13 cellular contexts compared by ENCODE assay signal in genomic region chr22:25374871-25375270, GRCh38.
DNase-seq lines count a peak whose midpoint lies in the region; ATAC-seq and TF ChIP-seq lines count a peak whose summit lies in the region.
"Had no signal": no experiment of that assay in that cellular context is flagged by ENCODE, and none has a peak within 500 bp of the region (broad histone marks: within the 10 kb centered on the region; RNA-seq: fewer than 3 reads in every experiment).

No MANE protein-coding gene starts in this region.

- no peak overlapping the region for H3K4me3 ChIP-seq in osteoblast (ENCODE audit: insufficient read depth, low read length)

- H3K4me1 Mint-ChIP-seq in activated CD8-positive, alpha-beta T cell treated with anti-CD3 and anti-CD28 coated beads, Interleukin-2, amount 10 ng/mL, durations not matched to agents 7 days and 5 days (ENCODE audit: low read depth): peaks cover 16% of the 10 kb centered on the region
- peaks cover 3% of the 10 kb centered on the region for H3K4me1 Mint-ChIP-seq in activated CD8-positive, alpha-beta T cell treated with anti-CD3 and anti-CD28 coated beads for 36 hours (ENCODE audit: low read depth)
- H3K4me1 Mint-ChIP-seq in CD14-positive monocyte (peaks cover 23% of the 10 kb centered on the region), WTC11 (no peaks in the 10 kb centered on the region)

- in situ Hi-C loops in GM13977 (cut with MboI; ENCODE audit: low pct_unique_long_range_greater_than_20kb, low sequenced_read_pairs, unreplicated experiment): no loop called here

- no peaks in the 10 kb centered on the region for H3K9me3 Mint-ChIP-seq in activated CD8-positive, alpha-beta T cell treated with anti-CD3 and anti-CD28 coated beads, Interleukin-2, amount 10 ng/mL, durations not matched to agents 7 days and 5 days (ENCODE audit: insufficient read depth)
- H3K9me3 Mint-ChIP-seq in activated CD8-positive, alpha-beta T cell treated with anti-CD3 and anti-CD28 coated beads for 36 hours: no peaks in the 10 kb centered on the region
- H3K9me3 Mint-ChIP-seq in CD14-positive monocyte: peaks cover 0 to 2% (median 0%) of the 10 kb centered on the region in 7 donors
- no peaks in the 10 kb centered on the region for H3K9me3 Mint-ChIP-seq in WTC11

- no peak overlapping the region for H2AFZ ChIP-seq in osteoblast (ENCODE audit: low read length)

- H3K4me2 ChIP-seq in osteoblast (ENCODE audit: insufficient read depth, low read length): no peak overlapping the region

- no peak for DNase-seq in activated CD8-positive, alpha-beta T cell treated with anti-CD3 and anti-CD28 coated beads, Interleukin-2, amount 10 ng/mL, durations not matched to agents 7 days and 5 days
- DNase-seq in activated CD8-positive, alpha-beta T cell treated with anti-CD3 and anti-CD28 coated beads for 36 hours: no peak
- DNase-seq in CD14-positive monocyte (ENCODE audit: low spot score) (no peak), WTC11 (ENCODE audit: low spot score) (no peak), osteoblast (ENCODE audit: insufficient read length, low spot score, missing footprints) (peak; percentile 59), SHP77 (lab: John Stamatoyannopoulos, UW) (no peak), NCI-H1436 (lab: John Stamatoyannopoulos, UW) (no peak), GM13977 (ENCODE audit: low spot score) (no peak)
- DNase-seq: C1 segment of cervical spinal cord, DMS79 treated with DMSO at 0.1 percent for 48 hours, NCI-H1105 treated with DMSO at 0.1 percent for 48 hours, NCI-H1694 treated with DMSO at 0.1 percent for 48 hours had no signal

- POLR2A ChIA-PET in activated CD8-positive, alpha-beta T cell treated with anti-CD3 and anti-CD28 coated beads, Interleukin-2, amount 10 ng/mL, durations not matched to agents 7 days and 5 days (lab: Charles Lee): no interaction called here
- POLR2A ChIA-PET in activated CD8-positive, alpha-beta T cell treated with anti-CD3 and anti-CD28 coated beads for 36 hours (lab: Charles Lee): no interaction called here
- POLR2A ChIA-PET in WTC11 (lab: Charles Lee): no interaction called here

- ATAC-seq in activated CD8-positive, alpha-beta T cell treated with anti-CD3 and anti-CD28 coated beads, Interleukin-2, amount 10 ng/mL, durations not matched to agents 7 days and 5 days: no peak
- ATAC-seq in activated CD8-positive, alpha-beta T cell treated with anti-CD3 and anti-CD28 coated beads for 36 hours: no peak
- ATAC-seq in WTC11: no peak
- ATAC-seq: Panc1 had no signal

- CTCF ChIA-PET in activated CD8-positive, alpha-beta T cell treated with anti-CD3 and anti-CD28 coated beads, Interleukin-2, amount 10 ng/mL, durations not matched to agents 7 days and 5 days (lab: Charles Lee): no interaction called here
- CTCF ChIA-PET in activated CD8-positive, alpha-beta T cell treated with anti-CD3 and anti-CD28 coated beads for 36 hours (lab: Charles Lee): no interaction called here
- CTCF ChIA-PET in WTC11 (lab: Charles Lee): no interaction called here

- H4K20me1 ChIP-seq in osteoblast (ENCODE audit: insufficient read depth, low read length): peaks cover 9% of the 10 kb centered on the region

- peaks cover 4% of the 10 kb centered on the region for H3K36me3 ChIP-seq in osteoblast (ENCODE audit: insufficient read depth, low read length)

- no peaks in the 10 kb centered on the region for H3K27me3 Mint-ChIP-seq in activated CD8-positive, alpha-beta T cell treated with anti-CD3 and anti-CD28 coated beads, Interleukin-2, amount 10 ng/mL, durations not matched to agents 7 days and 5 days (ENCODE audit: low read depth)
- no peaks in the 10 kb centered on the region for H3K27me3 Mint-ChIP-seq in activated CD8-positive, alpha-beta T cell treated with anti-CD3 and anti-CD28 coated beads for 36 hours
- H3K27me3 Mint-ChIP-seq in CD14-positive monocyte (ENCODE audit: low read depth in 3 of 3) (peaks cover 0 to 1% (median 0%) of the 10 kb centered on the region in 3 donors), WTC11 (ENCODE audit: low read depth) (no peaks in the 10 kb centered on the region)

- peaks cover 21% of the 10 kb centered on the region for H3K36me3 Mint-ChIP-seq in activated CD8-positive, alpha-beta T cell treated with anti-CD3 and anti-CD28 coated beads, Interleukin-2, amount 10 ng/mL, durations not matched to agents 7 days and 5 days (ENCODE audit: low read depth)
- peaks cover 34% of the 10 kb centered on the region for H3K36me3 Mint-ChIP-seq in activated CD8-positive, alpha-beta T cell treated with anti-CD3 and anti-CD28 coated beads for 36 hours (ENCODE audit: low read depth)
- peaks cover 57 to 80% of the 10 kb centered on the region in 2 donors for H3K36me3 Mint-ChIP-seq in CD14-positive monocyte
- H3K36me3 Mint-ChIP-seq in WTC11: no peaks in the 10 kb centered on the region

- H3K27ac ChIP-seq in osteoblast (ENCODE audit: low read depth, low read length): no peak overlapping the region

- H3K27me3 ChIP-seq in osteoblast (ENCODE audit: insufficient read depth, low read length): no peaks in the 10 kb centered on the region

- H3K79me2 ChIP-seq in osteoblast (ENCODE audit: insufficient read depth, low read length): peaks cover 2% of the 10 kb centered on the region

- intact Hi-C loops in activated CD8-positive, alpha-beta T cell treated with anti-CD3 and anti-CD28 coated beads for 36 hours (cut with micrococcal nuclease): no loop called here
- intact Hi-C loops in CD14-positive monocyte (cut with micrococcal nuclease): no loop called here

- no peak overlapping the region for H3K4me3 Mint-ChIP-seq in activated CD8-positive, alpha-beta T cell treated with anti-CD3 and anti-CD28 coated beads, Interleukin-2, amount 10 ng/mL, durations not matched to agents 7 days and 5 days
- no peak overlapping the region for H3K4me3 Mint-ChIP-seq in activated CD8-positive, alpha-beta T cell treated with anti-CD3 and anti-CD28 coated beads for 36 hours
- H3K4me3 Mint-ChIP-seq in CD14-positive monocyte (peak overlapping the region; percentile 9 to 80), WTC11 (no peak overlapping the region)

- H3K4me1 ChIP-seq in osteoblast (ENCODE audit: insufficient read depth, low read length): no peaks in the 10 kb centered on the region

- no peaks in the 10 kb centered on the region for H3K9me3 ChIP-seq in osteoblast (ENCODE audit: low read depth, low read length)

- TF ChIP-seq CTCF in activated CD8-positive, alpha-beta T cell treated with anti-CD3 and anti-CD28 coated beads for 36 hours (IDR thresholded peaks at IDR 0.05): no peak
- no peak for TF ChIP-seq CTCF in CD14-positive monocyte (IDR thresholded peaks at IDR 0.05)
- no peak for TF ChIP-seq CTCF in WTC11 (IDR thresholded peaks at IDR 0.05)
- no peak for TF ChIP-seq CTCF in osteoblast (IDR thresholded peaks at IDR 0.05; ENCODE audit: extremely low read depth, low read depth, low read length)
- no peak for TF ChIP-seq CTCF in GM13977 (IDR thresholded peaks at IDR 0.05; ENCODE audit: extremely low read depth, insufficient read depth, missing control alignments)

- peak overlapping the region; percentile 72 for H3K27ac Mint-ChIP-seq in activated CD8-positive, alpha-beta T cell treated with anti-CD3 and anti-CD28 coated beads, Interleukin-2, amount 10 ng/mL, durations not matched to agents 7 days and 5 days
- H3K27ac Mint-ChIP-seq in activated CD8-positive, alpha-beta T cell treated with anti-CD3 and anti-CD28 coated beads for 36 hours: no peak overlapping the region
- H3K27ac Mint-ChIP-seq in CD14-positive monocyte: peak overlapping the region in 4 of 7 donors; percentile 24 to 42 (median 29)
- peak overlapping the region; percentile 27; the same call in 1 of the 2 replicates for H3K27ac Mint-ChIP-seq in WTC11

TF ChIP-seq in WTC11, 78 proteins besides CTCF, POLR2A, EP300 and RAD21 (continues in another document):
- TF ChIP-seq CBFB (CRISPR knock-in tag; IDR thresholded peaks at IDR 0.05; ENCODE audit: low read depth): no peak
- TF ChIP-seq SMAD4 (CRISPR knock-in tag; IDR thresholded peaks at IDR 0.05): no peak
- no peak for TF ChIP-seq ZBTB21 (CRISPR knock-in tag; IDR thresholded peaks at IDR 0.05; ENCODE audit: borderline replicate concordance)
- TF ChIP-seq CREB1 (CRISPR knock-in tag; IDR thresholded peaks at IDR 0.05): no peak
- TF ChIP-seq NR1H2 (CRISPR knock-in tag; IDR thresholded peaks at IDR 0.05): no peak
- no peak for TF ChIP-seq ATF6 (CRISPR knock-in tag; IDR thresholded peaks at IDR 0.05)
- TF ChIP-seq ZNF416 (CRISPR knock-in tag; IDR thresholded peaks at IDR 0.05): no peak
- TF ChIP-seq ZNF281 (CRISPR knock-in tag; IDR thresholded peaks at IDR 0.05): no peak

Comparison
In these comparisons a context has a peak if more than half of its experiments do, and no peak if none do; other contexts are left out.
1. H3K4me3 Mint-ChIP-seq: peak in CD14-positive monocyte (2 of 2); none in activated CD8-positive, alpha-beta T cell treated with anti-CD3 and anti-CD28 coated beads, Interleukin-2, amount 10 ng/mL, durations not matched to agents 7 days and 5 days (single experiment), activated CD8-positive, alpha-beta T cell treated with anti-CD3 and anti-CD28 coated beads for 36 hours (single experiment) and WTC11 (single experiment).